ENCODE assay signal across 26 cellular contexts in the genomic region with DNA sequence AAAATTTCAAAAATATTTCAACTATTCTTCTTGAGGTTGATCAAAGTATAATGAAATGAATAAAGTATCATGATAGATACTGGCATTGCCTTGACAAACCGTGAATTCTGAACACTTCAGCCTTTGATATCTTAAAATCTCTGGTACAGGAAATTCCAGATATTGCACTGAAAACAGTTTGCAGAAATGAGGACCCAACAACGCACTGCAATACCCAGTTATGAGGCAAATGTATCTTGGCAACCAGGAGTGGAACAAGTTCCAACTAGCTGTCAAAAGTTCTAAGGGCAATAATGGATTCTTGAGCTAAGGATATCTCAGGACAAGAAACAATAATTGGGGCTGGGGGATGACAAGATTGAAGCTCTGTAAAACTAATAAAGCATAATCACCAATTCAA.
DNase-seq lines count a peak whose midpoint lies in the region; ATAC-seq, FAIRE-seq and TF ChIP-seq lines count a peak whose summit lies in the region.
"Had no signal": no experiment of that assay in that cellular context is flagged by ENCODE, and none has a peak within 500 bp of the region (broad histone marks: within the 10 kb centered on the region; RNA-seq: fewer than 3 reads in every experiment).

No MANE protein-coding gene starts in this region.

- ATAC-seq in SK-N-SH treated with all-trans-retinoic acid at 6 μM for 48 hours (peak; percentile 92), GM18873 (IDR thresholded peaks at IDR 0.05; ENCODE audit: low FRiP score, unreplicated experiment) (no peak)
- ATAC-seq: activated T-helper 17 cell treated with anti-CD3 and anti-CD28 coated beads, Interleukin-2, amount 50 U/mL, for 72 hours; GM23338; HepG2; right cardiac atrium had no signal

- no peak for DNase-seq in GM18507 (ENCODE audit: extremely low spot score, insufficient read length, low read depth)
- DNase-seq in dedifferentiated amniotic fluid mesenchymal stem cell (ENCODE audit: extremely low spot score), result peak; percentile 32
- peak; percentile 61 for DNase-seq in iris pigment epithelial cell (ENCODE audit: low read depth)
- no peak for DNase-seq in T-helper 9 cell
- DNase-seq in stimulated activated CD4-positive, alpha-beta T cell treated with anti-CD3 and anti-CD28 coated beads, Interleukin-2, amount 100 ng/mL, for 48 hours, result no peak
- DNase-seq: activated CD4-positive, alpha-beta T cell treated with anti-CD3 and anti-CD28 coated beads, Interleukin-2, amount 50 U/mL, for 4 hours; activated CD4-positive, CD25-positive, alpha-beta regulatory T cell; activated CD8-positive, alpha-beta memory T cell treated with anti-CD3 and anti-CD28 coated beads, Interleukin-2, amount 50 U/mL, for 48 hours; activated naive CD4-positive, alpha-beta T cell treated with anti-CD3 and anti-CD28 coated beads, Interleukin-2, amount 50 U/mL, for 16 hours; aorta; central memory CD4-positive, alpha-beta T cell; dorsolateral prefrontal cortex; foreskin melanocyte; GDM1; Kasumi-1; left cardiac atrium; NCI-H146; NCI-H510A treated with DMSO at 0.1 percent for 48 hours; right cardiac atrium; Right ventricle myocardium superior; stimulated activated CD4-positive, alpha-beta T cell treated with anti-CD3 and anti-CD28 coated beads, Interleukin-2, amount 100 ng/mL, for 24 hours had no signal

- peak; percentile 35 for FAIRE-seq in GM18507 (lab: Jason Lieb, UNC)
- FAIRE-seq: HepG2 had no signal

TF ChIP-seq in SK-N-SH treated with all-trans-retinoic acid at 6 μM for 48 hours, 23 proteins besides CTCF, POLR2A, EP300 and RAD21:
- TF ChIP-seq, protein P1, sequence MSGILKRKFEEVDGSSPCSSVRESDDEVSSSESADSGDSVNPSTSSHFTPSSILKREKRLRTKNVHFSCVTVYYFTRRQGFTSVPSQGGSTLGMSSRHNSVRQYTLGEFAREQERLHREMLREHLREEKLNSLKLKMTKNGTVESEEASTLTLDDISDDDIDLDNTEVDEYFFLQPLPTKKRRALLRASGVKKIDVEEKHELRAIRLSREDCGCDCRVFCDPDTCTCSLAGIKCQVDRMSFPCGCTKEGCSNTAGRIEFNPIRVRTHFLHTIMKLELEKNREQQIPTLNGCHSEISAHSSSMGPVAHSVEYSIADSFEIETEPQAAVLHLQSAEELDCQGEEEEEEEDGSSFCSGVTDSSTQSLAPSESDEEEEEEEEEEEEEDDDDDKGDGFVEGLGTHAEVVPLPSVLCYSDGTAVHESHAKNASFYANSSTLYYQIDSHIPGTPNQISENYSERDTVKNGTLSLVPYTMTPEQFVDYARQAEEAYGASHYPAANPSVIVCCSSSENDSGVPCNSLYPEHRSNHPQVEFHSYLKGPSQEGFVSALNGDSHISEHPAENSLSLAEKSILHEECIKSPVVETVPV (CRISPR knock-in tag; IDR thresholded peaks at IDR 0.05), result no peak
- TF ChIP-seq ZFP3 (CRISPR knock-in tag; IDR thresholded peaks at IDR 0.05), result peak; percentile 69; the same call in 1 of the 2 replicates

Comparison
In these comparisons a context has a peak if more than half of its experiments do, and no peak if none do; other contexts are left out.
1. DNase-seq: peak in dedifferentiated amniotic fluid mesenchymal stem cell (single experiment) and iris pigment epithelial cell (single experiment); none in GM18507 (single experiment), T-helper 9 cell (single experiment) and stimulated activated CD4-positive, alpha-beta T cell treated with anti-CD3 and anti-CD28 coated beads, Interleukin-2, amount 100 ng/mL, for 48 hours (0 of 2).